Comparison of ENCODE assay signal across 28 cellular contexts in the genomic region with DNA sequence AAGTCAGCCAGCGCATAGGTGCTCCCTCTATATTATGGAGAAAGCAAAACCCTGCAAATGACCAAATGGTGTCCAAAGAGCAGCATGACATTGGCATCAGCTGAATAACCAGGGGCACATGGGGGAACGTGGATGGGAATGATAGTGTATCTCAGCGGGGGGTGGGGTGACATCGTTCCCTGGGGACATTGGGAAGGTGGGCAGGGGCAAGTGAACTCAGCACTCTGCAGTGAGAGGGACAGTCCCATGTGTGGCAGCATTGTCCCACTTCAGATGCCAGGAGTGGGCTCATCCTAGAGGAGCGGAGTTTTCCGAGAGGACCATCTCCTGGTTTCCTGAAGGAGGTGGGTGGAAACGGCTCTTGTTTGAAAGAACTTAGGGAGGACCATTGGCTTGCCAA.
"Had no signal": no experiment of that assay in that cellular context is flagged by ENCODE, and none has a peak within 500 bp of the region (broad histone marks: within the 10 kb centered on the region; RNA-seq: fewer than 3 reads in every experiment).

No MANE protein-coding gene starts in this region.

- H3K9me3 ChIP-seq: colonic mucosa, esophagus squamous epithelium, mucosa of descending colon, prostate gland, right atrium auricular region, suprapubic skin, transverse colon, vagina had no signal

- H3K9ac ChIP-seq: neural progenitor cell, parathyroid adenoma had no signal

- H3K4me1 ChIP-seq: colonic mucosa, neural progenitor cell, parathyroid adenoma, prostate gland, suprapubic skin, transverse colon, vagina had no signal

- H3K27me3 ChIP-seq: colonic mucosa, esophagus squamous epithelium, neural progenitor cell, right atrium auricular region, suprapubic skin, transverse colon, vagina had no signal

- H3K4me2 ChIP-seq: neural progenitor cell, smooth muscle cell had no signal

- H3K36me3 ChIP-seq: colonic mucosa, prostate gland had no signal

- H2AFZ ChIP-seq: neural progenitor cell, parathyroid adenoma had no signal

- DNase-seq: colonic mucosa; effector memory CD4-positive, alpha-beta T cell; erythroblast; esophagus squamous epithelium; foreskin melanocyte; glutamatergic neuron; kidney; mucosa of descending colon; naive B cell; stimulated activated CD4-positive, alpha-beta T cell treated with anti-CD3 and anti-CD28 coated beads, Interleukin-12 subunit alpha, Interleukin-12 subunit beta, amount 100 ng/mL, for 4 hours; stimulated activated CD4-positive, alpha-beta T cell treated with anti-CD3 and anti-CD28 coated beads, Interleukin-1b, Interleukin-23, amount 100 ng/mL, for 48 hours; stimulated activated CD4-positive, alpha-beta T cell treated with anti-CD3 and anti-CD28 coated beads, Interleukin-4, amount 100 ng/mL, for 1 hour; stimulated activated CD8-positive, alpha-beta memory T cell treated with anti-CD3 and anti-CD28 coated beads, Interleukin-4, amount 100 ng/mL, for 48 hours; stimulated activated naive CD4-positive, alpha-beta T cell; stimulated activated naive CD8-positive, alpha-beta T cell treated with anti-CD3 and anti-CD28 coated beads, Interleukin-15, amount 100 ng/mL, for 72 hours; transverse colon had no signal

- H3K9me3 Mint-ChIP-seq: dendritic cell treated with granulocyte-macrophage colony-stimulating factor and Interleukin-4, amounts not matched to agents 40 ng/mL and 50 ng/mL, for 4 days; memory B cell; mesothelial cell of epicardium; naive B cell; natural killer cell treated with Interleukin-12 subunit alpha and Interleukin-12 subunit beta and Interleukin-15 and Interleukin-18, amount 100 ng/mL, for 72 hours; neural progenitor cell; stimulated activated naive CD8-positive, alpha-beta T cell treated with anti-CD3 and anti-CD28 coated beads, Interleukin-15, amount 100 ng/mL, for 72 hours had no signal

- H3K4me3 Mint-ChIP-seq: dendritic cell treated with granulocyte-macrophage colony-stimulating factor and Interleukin-4, amounts not matched to agents 40 ng/mL and 50 ng/mL, for 4 days; memory B cell; mesothelial cell of epicardium; naive B cell; natural killer cell treated with Interleukin-12 subunit alpha and Interleukin-12 subunit beta and Interleukin-15 and Interleukin-18, amount 100 ng/mL, for 72 hours; neural progenitor cell; stimulated activated naive CD8-positive, alpha-beta T cell treated with anti-CD3 and anti-CD28 coated beads, Interleukin-15, amount 100 ng/mL, for 72 hours had no signal

- H3K4me1 Mint-ChIP-seq: memory B cell; naive B cell; stimulated activated naive CD8-positive, alpha-beta T cell treated with anti-CD3 and anti-CD28 coated beads, Interleukin-15, amount 100 ng/mL, for 72 hours had no signal

- H3K27me3 Mint-ChIP-seq: dendritic cell treated with granulocyte-macrophage colony-stimulating factor and Interleukin-4, amounts not matched to agents 40 ng/mL and 50 ng/mL, for 4 days; memory B cell; naive B cell; natural killer cell treated with Interleukin-12 subunit alpha and Interleukin-12 subunit beta and Interleukin-15 and Interleukin-18, amount 100 ng/mL, for 72 hours; stimulated activated naive CD8-positive, alpha-beta T cell treated with anti-CD3 and anti-CD28 coated beads, Interleukin-15, amount 100 ng/mL, for 72 hours had no signal

- H3K79me2 ChIP-seq: parathyroid adenoma had no signal

- H3K27ac ChIP-seq: colonic mucosa, esophagus squamous epithelium, neural progenitor cell, parathyroid adenoma, prostate gland, right atrium auricular region, suprapubic skin, transverse colon, vagina had no signal

- H3K27ac Mint-ChIP-seq: dendritic cell treated with granulocyte-macrophage colony-stimulating factor and Interleukin-4, amounts not matched to agents 40 ng/mL and 50 ng/mL, for 4 days; memory B cell; mesothelial cell of epicardium; natural killer cell treated with Interleukin-12 subunit alpha and Interleukin-12 subunit beta and Interleukin-15 and Interleukin-18, amount 100 ng/mL, for 72 hours; neural progenitor cell; stimulated activated naive CD8-positive, alpha-beta T cell treated with anti-CD3 and anti-CD28 coated beads, Interleukin-15, amount 100 ng/mL, for 72 hours had no signal

- H3K4me3 ChIP-seq: colonic mucosa, esophagus squamous epithelium, lung, mucosa of descending colon, neural progenitor cell, prostate gland, right atrium auricular region, smooth muscle cell, suprapubic skin, transverse colon, vagina had no signal
